31 cellular contexts compared by ENCODE assay signal in the genomic region with DNA sequence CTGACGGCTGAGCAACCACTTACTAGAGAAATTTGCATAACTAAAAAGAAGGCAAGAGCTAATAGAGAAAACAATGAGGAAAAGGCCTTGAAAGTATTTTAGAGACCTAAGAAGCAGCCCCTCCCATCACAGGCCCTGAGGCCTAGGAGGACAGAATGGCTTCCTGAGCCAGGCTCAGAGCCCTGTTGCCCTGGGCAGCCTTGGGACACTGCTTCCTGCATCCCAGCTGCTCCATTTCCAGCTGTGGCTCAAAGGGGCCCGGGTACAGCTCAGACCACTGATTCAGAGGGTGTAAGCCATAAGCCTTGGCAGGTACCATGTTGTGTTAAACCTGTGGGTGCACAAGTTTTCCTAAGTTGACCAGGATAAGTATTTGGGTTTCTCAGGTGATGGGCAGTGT.
"Had no signal": no experiment of that assay in that cellular context is flagged by ENCODE, and none has a peak within 500 bp of the region (broad histone marks: within the 10 kb centered on the region; RNA-seq: fewer than 3 reads in every experiment).

No MANE protein-coding gene starts in this region.

- H3K4me1 ChIP-seq: adrenal gland had no signal

- H3K36me3 ChIP-seq: adrenal gland, cardiac muscle cell, WERI-Rb-1 had no signal

- DNase-seq: activated CD4-positive, alpha-beta memory T cell treated with anti-CD3 and anti-CD28 coated beads, Interleukin-2, amount 10 ng/mL, durations not matched to agents 7 days and 5 days; activated CD4-positive, alpha-beta T cell treated with anti-CD3 and anti-CD28 coated beads for 1 hour; activated CD4-positive, alpha-beta T cell treated with anti-CD3 and anti-CD28 coated beads for 36 hours; activated CD4-positive, alpha-beta T cell treated with anti-CD3 and anti-CD28 coated beads for 48 hours; activated CD4-positive, alpha-beta T cell treated with anti-CD3 and anti-CD28 coated beads, Interleukin-2, amount 10 ng/mL, durations not matched to agents 7 days and 5 days; activated CD4-positive, alpha-beta T cell treated with anti-CD3 and anti-CD28 coated beads, Interleukin-2, amount 50 U/mL, for 48 hours; activated CD4-positive, CD25-positive, alpha-beta regulatory T cell; activated CD8-positive, alpha-beta memory T cell treated with anti-CD3 and anti-CD28 coated beads for 24 hours; activated CD8-positive, alpha-beta memory T cell treated with anti-CD3 and anti-CD28 coated beads, Interleukin-2, amount 10 ng/mL, durations not matched to agents 7 days and 5 days; activated CD8-positive, alpha-beta memory T cell treated with anti-CD3 and anti-CD28 coated beads, Interleukin-2, amount 50 U/mL, for 48 hours; activated CD8-positive, alpha-beta T cell treated with anti-CD3 and anti-CD28 coated beads, Interleukin-2, amount 10 ng/mL, durations not matched to agents 7 days and 5 days; activated effector memory CD4-positive, alpha-beta T cell treated with Interleukin-2 at 50 U/mL for 16 hours; activated gamma-delta T cell; activated naive CD4-positive, alpha-beta T cell treated with anti-CD3 and anti-CD28 coated beads, Interleukin-2, amount 10 ng/mL, durations not matched to agents 7 days and 5 days; activated naive CD4-positive, alpha-beta T cell treated with Interleukin-2 at 50 U/mL for 16 hours; activated naive CD8-positive, alpha-beta T cell treated with anti-CD3 and anti-CD28 coated beads for 36 hours; activated T-cell treated with anti-CD3 and anti-CD28 coated beads, Interleukin-2, amount 50 U/mL, for 24 hours; activated T-cell treated with anti-CD3 and anti-CD28 coated beads, Interleukin-2, amount 50 U/mL, for 48 hours; adrenal gland; amniotic stem cell; aorta; caudate nucleus; cerebellar nuclear complex; T-helper 1 cell; T-helper 2 cell; T-helper 9 cell; WERI-Rb-1 had no signal

- H3K9me3 ChIP-seq: adrenal gland had no signal

- H3K27me3 ChIP-seq: adrenal gland, cardiac muscle cell had no signal

- H3K4me3 ChIP-seq: adrenal gland, cardiac muscle cell had no signal

- H3K27ac ChIP-seq: adrenal gland, cardiac muscle cell, WERI-Rb-1 had no signal

- ATAC-seq: activated CD4-positive, alpha-beta T cell treated with anti-CD3 and anti-CD28 coated beads for 36 hours; activated CD4-positive, CD25-positive, alpha-beta regulatory T cell treated with anti-CD3 and anti-CD28 coated beads, Interleukin-2, amount 50 U/mL, for 24 hours; activated CD8-positive, alpha-beta memory T cell treated with anti-CD3 and anti-CD28 coated beads, Interleukin-2, amount 10 ng/mL, durations not matched to agents 7 days and 5 days; activated CD8-positive, alpha-beta T cell treated with anti-CD3 and anti-CD28 coated beads, Interleukin-2, amount 10 ng/mL, durations not matched to agents 7 days and 5 days; activated naive CD4-positive, alpha-beta T cell treated with anti-CD3 and anti-CD28 coated beads, Interleukin-2, amount 50 U/mL, for 72 hours; WTC11 had no signal
